In genomic region chr11:64359712-64360402, GRCh38 we compare ENCODE assay signal across 6 cellular contexts. TPM values are rescaled to one million over a fixed set of nuclear protein-coding genes. Genes with fewer than 3 reads are reported as not detected.
DNase-seq lines count a peak whose midpoint lies in the region; ATAC-seq and TF ChIP-seq lines count a peak whose summit lies in the region.

No MANE protein-coding gene starts in this region.

- intact Hi-C loops in activated CD4-positive, alpha-beta memory T cell treated with anti-CD3 and anti-CD28 coated beads for 36 hours (cut with micrococcal nuclease) = loop anchor here (2.0 kb wide), 2 partner anchors 17 to 89 kb away; no protein-coding TSS in a partner anchor
- intact Hi-C loops in uterus (cut with DNase I; ENCODE audit: low total_unique reads) = no loop called here

- TF ChIP-seq POLR2A in uterus (IDR thresholded peaks at IDR 0.05) = no peak

- H3K27ac ChIP-seq in uterus = peak overlapping the region in 1 of 2 donors; percentile 86

- no peaks in the 10 kb centered on the region for H3K27me3 ChIP-seq in uterus

- H3K4me1 Mint-ChIP-seq in activated CD4-positive, alpha-beta memory T cell treated with anti-CD3 and anti-CD28 coated beads for 36 hours (ENCODE audit: low read depth) = peaks cover 37% of the 10 kb centered on the region
- H3K4me1 Mint-ChIP-seq in immature natural killer cell = peaks cover 17 to 30% of the 10 kb centered on the region in 2 donors

- peak overlapping the region; percentile 51 to 82 for H3K4me3 ChIP-seq in uterus

- ATAC-seq in GM19395 (IDR thresholded peaks at IDR 0.05; ENCODE audit: unreplicated experiment) (peak; percentile 3), HG03045 (IDR thresholded peaks at IDR 0.05; ENCODE audit: unreplicated experiment) (no peak), HG02970 (IDR thresholded peaks at IDR 0.05; ENCODE audit: low FRiP score, unreplicated experiment) (no peak)

- TF ChIP-seq CTCF in uterus (IDR thresholded peaks at IDR 0.05) = peak in 2 of 4 experiments; percentile 14 to 27

- no peaks in the 10 kb centered on the region for H3K27me3 Mint-ChIP-seq in activated CD4-positive, alpha-beta memory T cell treated with anti-CD3 and anti-CD28 coated beads for 36 hours
- no peaks in the 10 kb centered on the region for H3K27me3 Mint-ChIP-seq in immature natural killer cell (ENCODE audit: low read depth in 3 of 3)

- DNase-seq in activated CD4-positive, alpha-beta memory T cell treated with anti-CD3 and anti-CD28 coated beads for 36 hours = peak; percentile 38
- DNase-seq in immature natural killer cell (no peak), uterus (no peak)

- H3K36me3 ChIP-seq in uterus = no peaks in the 10 kb centered on the region

- H3K27ac Mint-ChIP-seq in activated CD4-positive, alpha-beta memory T cell treated with anti-CD3 and anti-CD28 coated beads for 36 hours = peak overlapping the region; percentile 58
- peak overlapping the region; percentile 34 to 83 (median 70) for H3K27ac Mint-ChIP-seq in immature natural killer cell

- no peaks in the 10 kb centered on the region for H3K9me3 ChIP-seq in uterus

- CTCF ChIA-PET in activated CD4-positive, alpha-beta memory T cell treated with anti-CD3 and anti-CD28 coated beads for 36 hours (lab: Charles Lee) = interaction anchor here (1.0 to 1.5 kb wide), 10 partner anchors 12 to 384 kb away, joined by 3 to 7 read pairs (median 3); partner anchors contain the start of genes CCDC88B, PRDX5 and TRMT112

- POLR2A ChIA-PET in activated CD4-positive, alpha-beta memory T cell treated with anti-CD3 and anti-CD28 coated beads for 36 hours (lab: Charles Lee) = interaction anchor here (1.0 to 1.1 kb wide), 3 partner anchors 11 to 89 kb away, joined by 3 read pairs; no protein-coding TSS in a partner anchor

- peaks cover 7 to 20% of the 10 kb centered on the region in 2 donors for H3K4me1 ChIP-seq in uterus

- peaks cover 20% of the 10 kb centered on the region for H3K36me3 Mint-ChIP-seq in activated CD4-positive, alpha-beta memory T cell treated with anti-CD3 and anti-CD28 coated beads for 36 hours
- H3K36me3 Mint-ChIP-seq in immature natural killer cell = peaks cover 8 to 19% (median 11%) of the 10 kb centered on the region in 3 donors

- peak overlapping the region; percentile 91 for H3K4me3 Mint-ChIP-seq in activated CD4-positive, alpha-beta memory T cell treated with anti-CD3 and anti-CD28 coated beads for 36 hours
- peak overlapping the region; percentile 81 to 93 (median 88) for H3K4me3 Mint-ChIP-seq in immature natural killer cell

- H3K9me3 Mint-ChIP-seq in activated CD4-positive, alpha-beta memory T cell treated with anti-CD3 and anti-CD28 coated beads for 36 hours = no peaks in the 10 kb centered on the region
- H3K9me3 Mint-ChIP-seq in immature natural killer cell = no peaks in the 10 kb centered on the region

RNA-seq across cellular contexts. Expression of gene RPS6KA4, which starts 0.9 kb away (rescaled TPM):
- 10 to 100 TPM; 31.4 to 34.3 TPM for total RNA-seq in activated CD4-positive, alpha-beta memory T cell treated with anti-CD3 and anti-CD28 coated beads for 36 hours
- 10 to 100 TPM in 1 of 3 donors, 1 to 10 TPM in 2; 5.0 to 16.7 (median 8.5) TPM for polyA plus RNA-seq in immature natural killer cell
- total RNA-seq in uterus = 10 to 100 TPM in 3 of 4 donors, 1 to 10 TPM in 1; 2.4 to 37.4 (median 29.3) TPM

RNA-seq across cellular contexts. Expression of gene CCDC88B, which starts 19.9 kb away (rescaled TPM):
- total RNA-seq in activated CD4-positive, alpha-beta memory T cell treated with anti-CD3 and anti-CD28 coated beads for 36 hours = 10 to 100 TPM; 69.5 to 74.5 TPM
- polyA plus RNA-seq in immature natural killer cell = 10 to 100 TPM; 10.3 to 86.7 (median 16.4) TPM
- total RNA-seq in uterus = 1 to 10 TPM in 3 of 4 donors, under 1 TPM in 1; 0.29 to 5.7 (median 2.9) TPM

RNA-seq across cellular contexts. Expression of gene PRDX5, which starts 41.9 kb away (rescaled TPM):
- total RNA-seq in activated CD4-positive, alpha-beta memory T cell treated with anti-CD3 and anti-CD28 coated beads for 36 hours = 100 to 1,000 TPM; 156 to 164 TPM
- 100 to 1,000 TPM; 319 to 558 (median 418) TPM for polyA plus RNA-seq in immature natural killer cell
- total RNA-seq in uterus = 100 to 1,000 TPM in 3 of 4 donors, 10 to 100 TPM in 1; 97.1 to 156 (median 113) TPM

RNA-seq across cellular contexts. Expression of gene TRMT112, which starts 42.5 kb away (rescaled TPM):
- 100 to 1,000 TPM; 255 to 258 TPM for total RNA-seq in activated CD4-positive, alpha-beta memory T cell treated with anti-CD3 and anti-CD28 coated beads for 36 hours
- polyA plus RNA-seq in immature natural killer cell = 100 to 1,000 TPM; 216 to 464 (median 322) TPM
- 100 to 1,000 TPM; 200 to 462 (median 323) TPM for total RNA-seq in uterus

RNA-seq across cellular contexts. Expression of gene ESRRA, which starts 54.5 kb away (rescaled TPM):
- total RNA-seq in activated CD4-positive, alpha-beta memory T cell treated with anti-CD3 and anti-CD28 coated beads for 36 hours = 10 to 100 TPM; 32.8 to 35.6 TPM
- polyA plus RNA-seq in immature natural killer cell = 10 to 100 TPM in 1 of 3 donors, 1 to 10 TPM in 2; 4.6 to 18.0 (median 8.7) TPM
- 10 to 100 TPM; 12.1 to 49.2 (median 17.5) TPM for total RNA-seq in uterus

Comparison
In these comparisons a context has a peak if more than half of its experiments do, and no peak if none do; other contexts are left out.
1. RNA of gene CCDC88B, which starts 19.9 kb away (total RNA-seq): 69.5 to 74.5 TPM in activated CD4-positive, alpha-beta memory T cell treated with anti-CD3 and anti-CD28 coated beads for 36 hours; 0.29 to 5.7 TPM in uterus; every median in the first group is over 10 times any median in the second.